Comparison of ENCODE assay signal across 9 cellular contexts in the genomic region with DNA sequence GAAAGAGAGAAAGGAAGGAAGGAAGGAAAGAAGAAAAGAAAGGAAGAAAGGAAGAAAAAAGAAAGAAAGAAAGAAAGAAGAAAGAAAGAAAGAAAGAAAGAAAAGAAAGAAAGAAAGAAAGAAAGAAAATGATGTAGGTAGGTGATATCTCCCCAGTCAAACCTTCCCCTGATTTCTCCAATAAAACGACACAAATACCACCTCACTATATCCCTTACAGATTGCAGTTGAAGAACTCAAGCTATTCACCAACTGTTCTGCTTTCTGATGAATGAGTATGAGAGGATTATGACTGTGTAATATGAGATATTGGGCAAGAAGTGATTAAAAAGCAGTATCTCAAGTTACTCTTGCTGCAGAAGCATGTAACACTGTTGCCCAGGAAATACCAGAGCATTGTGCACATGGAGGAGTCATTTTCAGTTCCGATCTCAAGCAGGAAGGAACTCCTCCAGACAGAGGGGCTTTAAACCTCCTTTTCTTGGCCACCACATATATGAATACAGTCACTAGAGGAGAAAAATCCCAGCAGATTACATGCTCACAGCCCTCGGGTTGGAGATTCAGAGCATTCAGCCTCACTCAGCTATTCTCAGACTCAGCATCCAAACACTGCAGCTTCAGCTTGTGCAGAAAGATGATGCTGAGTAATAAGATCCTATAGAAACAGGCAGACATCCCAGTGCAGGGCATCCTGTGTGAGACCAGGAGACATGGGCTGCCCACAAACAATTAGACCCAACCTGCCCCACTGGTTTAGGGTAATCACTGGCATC.
DNase-seq lines count a peak whose midpoint lies in the region; FAIRE-seq and TF ChIP-seq lines count a peak whose summit lies in the region.
"Had no signal": no experiment of that assay in that cellular context is flagged by ENCODE, and none has a peak within 500 bp of the region (broad histone marks: within the 10 kb centered on the region; RNA-seq: fewer than 3 reads in every experiment).

No MANE protein-coding gene starts in this region.

- H3K36me3 ChIP-seq in ACC112 (ENCODE audit: insufficient read depth, low read length) (no peaks in the 10 kb centered on the region), MG63 (no peaks in the 10 kb centered on the region), WERI-Rb-1 (no peaks in the 10 kb centered on the region), small intestine (ENCODE audit: control insufficient read depth in 2 of 2, insufficient read depth in 2 of 2, low read length in 2 of 2) (no peaks in the 10 kb centered on the region)

- H3K9me3 ChIP-seq in MG63: no peaks in the 10 kb centered on the region
- H3K9me3 ChIP-seq in WERI-Rb-1 (ENCODE audit: severe bottlenecking): no peaks in the 10 kb centered on the region
- H3K9me3 ChIP-seq in small intestine (ENCODE audit: control insufficient read depth, low read depth): no peaks in the 10 kb centered on the region

- H3K27me3 ChIP-seq in ACC112 (ENCODE audit: insufficient read depth, low read length): no peaks in the 10 kb centered on the region
- no peaks in the 10 kb centered on the region for H3K27me3 ChIP-seq in MG63
- no peaks in the 10 kb centered on the region for H3K27me3 ChIP-seq in WERI-Rb-1 (ENCODE audit: insufficient read depth, low read depth, severe bottlenecking)
- H3K27me3 ChIP-seq in small intestine (ENCODE audit: control insufficient read depth in 2 of 2, insufficient read depth in 2 of 2, low read length in 2 of 2): no peaks in the 10 kb centered on the region

- no peak overlapping the region for H2AFZ ChIP-seq in ACC112 (ENCODE audit: low read length, unreplicated experiment)

- H3K79me2 ChIP-seq in ACC112 (ENCODE audit: control insufficient read depth, insufficient read depth, low read length, unreplicated experiment): no peaks in the 10 kb centered on the region

- peaks cover 47% of the 10 kb centered on the region for H3K4me1 ChIP-seq in ACC112 (ENCODE audit: control insufficient read depth, insufficient read depth, low read length, unreplicated experiment)
- peaks cover 2 to 8% of the 10 kb centered on the region in 2 donors for H3K4me1 ChIP-seq in small intestine (ENCODE audit: control insufficient read depth in 2 of 2, insufficient read depth in 1 of 2, low read depth in 1 of 2, low read length in 1 of 2)

- TF ChIP-seq POLR2A in GM12892 (IDR thresholded peaks at IDR 0.05; ENCODE audit: low read depth, low read length): no peak

- FAIRE-seq in GM12892 (lab: Jason Lieb, UNC) (peak; percentile 21), small intestine (lab: Jason Lieb, UNC) (no peak)
- FAIRE-seq: endometrium had no signal

- H3K4me3 ChIP-seq in ACC112 (ENCODE audit: low read depth, low read length) (peak overlapping the region; percentile 28), MG63 (0 out of 2 replicates have a peak overlapping the region, but pooled peaks have one; percentile 10), WERI-Rb-1 (ENCODE audit: low read depth, low read length) (peak overlapping the region; percentile 19), small intestine (ENCODE audit: low read depth in 1 of 2, low read length in 2 of 2) (no peak overlapping the region)

- H3K27ac ChIP-seq in ACC112 (ENCODE audit: low read depth, low read length) (peak overlapping the region; percentile 95), WERI-Rb-1 (peak overlapping the region; percentile 33; the same call in 1 of the 2 replicates), small intestine (ENCODE audit: low read depth in 1 of 2, low read length in 1 of 2) (peak overlapping the region; percentile 63 to 87)

- DNase-seq in GM12892 (ENCODE audit: insufficient read length) (no peak), MG63 (peak; percentile 81), WERI-Rb-1 (no peak), glomerular endothelial cell (ENCODE audit: extremely low read depth, low read depth, low spot score) (peak; percentile 92), small intestine (peak; percentile 50), midbrain (lab: John Stamatoyannopoulos, UW) (no peak), NCI-H1092 (lab: John Stamatoyannopoulos, UW) (no peak)

- WGBS in small intestine, 3 donors: 15 to 23% (median 18%) methylated on average over 3 of the region's 3 CpGs

- TF ChIP-seq CTCF in WERI-Rb-1 (IDR thresholded peaks at IDR 0.05; ENCODE audit: low read depth, low read length): no peak

Comparison
In these comparisons a context has a peak if more than half of its experiments do, and no peak if none do; other contexts are left out.
1. H3K27ac ChIP-seq: peak in every context shown above with its lines; median percentile 95 in ACC112; 75 in small intestine; 33 in WERI-Rb-1.
2. H3K4me3 ChIP-seq: peak in ACC112 (single experiment), MG63 (single experiment) and WERI-Rb-1 (single experiment); none in small intestine (0 of 2).
3. DNase-seq: peak in MG63 (single experiment), glomerular endothelial cell (single experiment) and small intestine (single experiment); none in GM12892 (single experiment), WERI-Rb-1 (single experiment), midbrain (single experiment) and NCI-H1092 (single experiment).